Comparison of ENCODE assay signal across 25 cellular contexts in genomic region chr16:5214466-5214865, GRCh38.
"Had no signal": no experiment of that assay in that cellular context is flagged by ENCODE, and none has a peak within 500 bp of the region (broad histone marks: within the 10 kb centered on the region; RNA-seq: fewer than 3 reads in every experiment).

No MANE protein-coding gene starts in this region.

- DNase-seq: activated CD4-positive, alpha-beta T cell treated with anti-CD3 and anti-CD28 coated beads, Interleukin-2, amount 10 ng/mL, durations not matched to agents 24 days and 14 days; activated CD4-positive, alpha-beta T cell treated with anti-CD3 and anti-CD28 coated beads, Interleukin-2, amount 50 U/mL, for 4 hours; activated CD8-positive, alpha-beta T cell treated with anti-CD3 and anti-CD28 coated beads for 36 hours; activated gamma-delta T cell treated with Interleukin-2 at 50 U/mL for 16 hours; activated naive CD4-positive, alpha-beta T cell treated with anti-CD3 and anti-CD28 coated beads for 36 hours; activated T-cell treated with anti-CD3 and anti-CD28 coated beads, Interleukin-2, amount 50 U/mL, for 1 hour; activated T-cell treated with anti-CD3 and anti-CD28 coated beads, Interleukin-2, amount 50 U/mL, for 72 hours; adrenal gland; body of pancreas; NCI-H1092 treated with DMSO at 0.1 percent for 48 hours; NCI-H1417 treated with DMSO at 0.1 percent for 48 hours; NCI-H187 treated with DMSO at 0.1 percent for 48 hours; NCI-H2081; NCI-H2171 treated with DMSO at 0.1 percent for 48 hours; NCI-H345; NCI-H524 treated with DMSO at 0.1 percent for 48 hours; SIG-M5; T1000; WERI-Rb-1 had no signal

- H3K4me1 ChIP-seq: adrenal gland, body of pancreas, breast epithelium had no signal

- H3K4me3 Mint-ChIP-seq: activated CD4-positive, alpha-beta T cell treated with anti-CD3 and anti-CD28 coated beads, Interleukin-2, amount 10 ng/mL, durations not matched to agents 24 days and 14 days; activated CD8-positive, alpha-beta T cell treated with anti-CD3 and anti-CD28 coated beads for 36 hours; activated naive CD4-positive, alpha-beta T cell treated with anti-CD3 and anti-CD28 coated beads for 36 hours; activated T-cell treated with anti-CD3 and anti-CD28 coated beads, Interleukin-2, amount 50 U/mL, for 72 hours; activated T-helper 17 cell treated with anti-CD3 and anti-CD28 coated beads, Interleukin-2, amount 50 U/mL, for 72 hours had no signal

- H3K9me3 Mint-ChIP-seq: activated CD4-positive, alpha-beta T cell treated with anti-CD3 and anti-CD28 coated beads, Interleukin-2, amount 10 ng/mL, durations not matched to agents 24 days and 14 days; activated CD8-positive, alpha-beta T cell treated with anti-CD3 and anti-CD28 coated beads for 36 hours; activated naive CD4-positive, alpha-beta T cell treated with anti-CD3 and anti-CD28 coated beads, Interleukin-2, amount 50 U/mL, for 72 hours; activated T-cell treated with anti-CD3 and anti-CD28 coated beads, Interleukin-2, amount 50 U/mL, for 72 hours; activated T-helper 17 cell treated with anti-CD3 and anti-CD28 coated beads, Interleukin-2, amount 50 U/mL, for 72 hours had no signal

- H3K9me3 ChIP-seq: adrenal gland, body of pancreas had no signal

- H3K27me3 ChIP-seq: adrenal gland, body of pancreas had no signal

- FAIRE-seq: astrocyte had no signal

- H3K27ac ChIP-seq: adrenal gland, body of pancreas, breast epithelium, WERI-Rb-1 had no signal

- H3K4me3 ChIP-seq: adrenal gland, body of pancreas, breast epithelium had no signal

- ATAC-seq: activated CD8-positive, alpha-beta T cell treated with anti-CD3 and anti-CD28 coated beads for 36 hours; activated naive CD4-positive, alpha-beta T cell treated with anti-CD3 and anti-CD28 coated beads, Interleukin-2, amount 50 U/mL, for 72 hours; activated T-cell treated with anti-CD3 and anti-CD28 coated beads, Interleukin-2, amount 50 U/mL, for 72 hours; activated T-helper 17 cell treated with anti-CD3 and anti-CD28 coated beads, Interleukin-2, amount 50 U/mL, for 72 hours; body of pancreas; Panc1; Right ventricle myocardium inferior had no signal

- H3K27ac Mint-ChIP-seq: activated CD4-positive, alpha-beta T cell treated with anti-CD3 and anti-CD28 coated beads, Interleukin-2, amount 10 ng/mL, durations not matched to agents 24 days and 14 days; activated CD8-positive, alpha-beta T cell treated with anti-CD3 and anti-CD28 coated beads for 36 hours; activated naive CD4-positive, alpha-beta T cell treated with anti-CD3 and anti-CD28 coated beads for 36 hours; activated naive CD4-positive, alpha-beta T cell treated with anti-CD3 and anti-CD28 coated beads, Interleukin-2, amount 50 U/mL, for 72 hours; activated T-cell treated with anti-CD3 and anti-CD28 coated beads, Interleukin-2, amount 50 U/mL, for 72 hours; activated T-helper 17 cell treated with anti-CD3 and anti-CD28 coated beads, Interleukin-2, amount 50 U/mL, for 72 hours had no signal

- H3K4me1 Mint-ChIP-seq: activated CD4-positive, alpha-beta T cell treated with anti-CD3 and anti-CD28 coated beads, Interleukin-2, amount 10 ng/mL, durations not matched to agents 24 days and 14 days; activated T-helper 17 cell treated with anti-CD3 and anti-CD28 coated beads, Interleukin-2, amount 50 U/mL, for 72 hours had no signal

- H3K36me3 ChIP-seq: adrenal gland, breast epithelium, WERI-Rb-1 had no signal
